In the genomic region with DNA sequence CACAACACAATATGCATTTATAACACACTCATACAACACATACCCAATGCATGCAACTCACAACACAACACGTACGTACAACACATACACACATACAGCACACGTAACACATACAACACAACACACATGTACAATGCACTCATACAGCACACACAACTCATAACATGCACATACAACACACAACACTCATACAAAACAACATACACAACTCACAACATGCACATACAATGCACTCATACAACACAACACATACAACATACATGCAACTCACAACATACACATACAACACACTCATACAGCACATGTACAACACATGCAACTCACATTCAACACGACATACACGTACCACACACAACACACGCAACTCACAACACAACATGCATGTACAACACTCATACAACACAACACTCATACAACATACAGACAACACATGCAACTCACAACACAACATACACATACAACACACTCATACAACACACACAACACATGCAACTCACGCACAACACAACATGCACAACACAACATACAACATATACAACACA, we compare ENCODE assay signal across 2 cellular contexts.
A peak's percentile ranks its signal among the peaks of the same experiment; 100 is the strongest.
TF ChIP-seq lines count a peak whose summit lies in the region.

No MANE protein-coding gene starts in this region.

TF ChIP-seq in HCT116, 20 proteins besides CTCF, POLR2A, EP300 and RAD21:
- no peak for TF ChIP-seq JUND (IDR thresholded peaks at IDR 0.05)
- TF ChIP-seq SIN3A (IDR thresholded peaks at IDR 0.05; ENCODE audit: low read depth): 0 out of 2 replicates have a peak, but pooled peaks have one; percentile 23
TF ChIP-seq in HCT116: peak in this region for 1.

TF ChIP-seq in K562, 482 proteins besides CTCF, POLR2A, EP300 and RAD21:
- TF ChIP-seq, protein P1, sequence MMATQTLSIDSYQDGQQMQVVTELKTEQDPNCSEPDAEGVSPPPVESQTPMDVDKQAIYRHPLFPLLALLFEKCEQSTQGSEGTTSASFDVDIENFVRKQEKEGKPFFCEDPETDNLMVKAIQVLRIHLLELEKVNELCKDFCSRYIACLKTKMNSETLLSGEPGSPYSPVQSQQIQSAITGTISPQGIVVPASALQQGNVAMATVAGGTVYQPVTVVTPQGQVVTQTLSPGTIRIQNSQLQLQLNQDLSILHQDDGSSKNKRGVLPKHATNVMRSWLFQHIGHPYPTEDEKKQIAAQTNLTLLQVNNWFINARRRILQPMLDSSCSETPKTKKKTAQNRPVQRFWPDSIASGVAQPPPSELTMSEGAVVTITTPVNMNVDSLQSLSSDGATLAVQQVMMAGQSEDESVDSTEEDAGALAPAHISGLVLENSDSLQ (IDR thresholded peaks at IDR 0.05): no peak
- 0 out of 2 replicates have a peak, but pooled peaks have one; percentile 73 for TF ChIP-seq IRF2 (CRISPR knock-in tag; IDR thresholded peaks at IDR 0.05)
